ENCODE assay signal across 28 cellular contexts in the genomic region with DNA sequence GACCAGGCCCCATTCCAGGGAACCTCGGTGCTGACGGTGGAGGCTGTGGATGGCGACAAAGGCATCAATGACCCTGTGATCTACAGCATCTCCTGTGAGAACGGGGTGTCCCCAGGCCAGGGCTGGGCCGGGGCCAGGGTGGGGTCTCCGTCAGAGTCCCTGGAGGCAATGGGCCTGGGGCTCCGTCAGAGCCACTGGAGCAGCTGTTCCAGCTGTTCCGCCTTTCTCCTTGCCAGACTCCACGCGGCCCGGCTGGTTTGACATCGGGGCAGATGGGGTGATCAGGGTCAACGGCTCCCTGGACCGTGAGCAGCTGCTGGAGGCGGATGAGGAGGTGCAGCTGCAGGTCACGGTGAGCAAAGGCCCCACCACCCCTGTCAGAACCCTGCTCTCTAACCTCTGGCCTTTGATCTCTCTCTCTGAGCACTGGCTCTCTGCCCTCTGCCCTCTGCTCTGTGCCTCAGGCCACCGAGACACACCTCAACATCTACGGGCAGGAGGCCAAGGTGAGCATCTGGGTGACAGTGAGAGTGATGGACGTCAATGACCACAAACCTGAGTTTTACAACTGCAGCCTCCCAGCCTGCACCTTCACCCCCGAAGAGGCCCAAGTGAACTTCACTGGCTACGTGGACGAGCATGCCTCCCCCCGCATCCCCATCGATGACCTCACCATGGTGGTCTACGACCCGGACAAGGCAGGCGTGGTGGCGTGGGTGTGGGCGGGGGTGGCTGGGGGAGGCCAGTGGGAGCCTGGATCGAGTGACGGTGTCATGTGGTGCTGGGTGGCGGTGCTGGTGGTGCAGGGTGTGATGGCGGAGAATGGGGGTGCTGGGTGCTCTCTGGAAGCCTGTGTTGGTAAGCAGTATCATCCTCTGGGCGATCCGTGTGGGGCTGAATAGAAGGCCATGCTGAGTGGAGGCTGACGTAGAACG. TPM values are rescaled to one million over a fixed set of nuclear protein-coding genes. Genes with fewer than 3 reads are reported as not detected.
"Had no signal": no experiment of that assay in that cellular context is flagged by ENCODE, and none has a peak within 500 bp of the region (broad histone marks: within the 10 kb centered on the region; RNA-seq: fewer than 3 reads in every experiment).

No MANE protein-coding gene starts in this region.

- H3K4me3 ChIP-seq: cardiac muscle cell, MG63, Peyer's patch had no signal

- H3K9me3 Mint-ChIP-seq: activated CD4-positive, alpha-beta T cell treated with anti-CD3 and anti-CD28 coated beads, Interleukin-2, amount 10 ng/mL, durations not matched to agents 24 days and 14 days; activated naive CD4-positive, alpha-beta T cell treated with anti-CD3 and anti-CD28 coated beads for 36 hours; activated T-helper 17 cell treated with anti-CD3 and anti-CD28 coated beads, Interleukin-2, amount 50 U/mL, for 72 hours; T-helper 1 cell treated with Interleukin-12 subunit alpha and Interleukin-12 subunit beta and Interleukin-4 antibody, amounts not matched to agents 30 μg/mL and 1 μg/mL, for 36 hours had no signal

- H3K9me3 ChIP-seq: MG63, Peyer's patch had no signal

- H3K4me1 ChIP-seq: Peyer's patch had no signal

- H3K27me3 ChIP-seq: brain microvascular endothelial cell, cardiac muscle cell, Peyer's patch had no signal

- H3K27me3 Mint-ChIP-seq: activated naive CD8-positive, alpha-beta T cell had no signal

- H3K36me3 Mint-ChIP-seq: activated naive CD8-positive, alpha-beta T cell had no signal

- H3K36me3 ChIP-seq: brain microvascular endothelial cell, cardiac muscle cell, MG63 had no signal

- DNase-seq: activated CD4-positive, alpha-beta T cell treated with anti-CD3 and anti-CD28 coated beads for 1 hour; activated CD4-positive, alpha-beta T cell treated with anti-CD3 and anti-CD28 coated beads, Interleukin-2, amount 10 ng/mL, durations not matched to agents 24 days and 14 days; activated CD4-positive, alpha-beta T cell treated with anti-CD3 and anti-CD28 coated beads, Interleukin-2, amount 50 U/mL, for 48 hours; activated gamma-delta T cell; activated naive CD4-positive, alpha-beta T cell treated with anti-CD3 and anti-CD28 coated beads for 36 hours; activated T-cell treated with anti-CD3 and anti-CD28 coated beads for 4 hours; activated T-cell treated with anti-CD3 and anti-CD28 coated beads, Interleukin-2, amount 50 U/mL, for 48 hours; amygdala; brain microvascular endothelial cell; MG63; MV-4-11; NCI-H1092 treated with DMSO at 0.1 percent for 48 hours; NCI-H1417 treated with DMSO at 0.1 percent for 48 hours; NCI-H1694; NCI-H2029 treated with DMSO at 0.1 percent for 48 hours; NCI-H345; NCI-H510A; NCI-H526 treated with DMSO at 0.1 percent for 48 hours; NCI-H82; Peyer's patch; SHP77 treated with DMSO at 0.1 percent for 48 hours had no signal

- H3K27ac Mint-ChIP-seq: activated CD4-positive, alpha-beta T cell treated with anti-CD3 and anti-CD28 coated beads, Interleukin-2, amount 10 ng/mL, durations not matched to agents 24 days and 14 days; activated naive CD4-positive, alpha-beta T cell treated with anti-CD3 and anti-CD28 coated beads for 36 hours; activated naive CD8-positive, alpha-beta T cell; activated T-helper 17 cell treated with anti-CD3 and anti-CD28 coated beads, Interleukin-2, amount 50 U/mL, for 72 hours; T-helper 1 cell treated with Interleukin-12 subunit alpha and Interleukin-12 subunit beta and Interleukin-4 antibody, amounts not matched to agents 30 μg/mL and 1 μg/mL, for 36 hours had no signal

- H3K4me3 Mint-ChIP-seq: activated CD4-positive, alpha-beta T cell treated with anti-CD3 and anti-CD28 coated beads, Interleukin-2, amount 10 ng/mL, durations not matched to agents 24 days and 14 days; activated naive CD4-positive, alpha-beta T cell treated with anti-CD3 and anti-CD28 coated beads for 36 hours; activated naive CD8-positive, alpha-beta T cell; activated T-helper 17 cell treated with anti-CD3 and anti-CD28 coated beads, Interleukin-2, amount 50 U/mL, for 72 hours; T-helper 1 cell treated with Interleukin-12 subunit alpha and Interleukin-12 subunit beta and Interleukin-4 antibody, amounts not matched to agents 30 μg/mL and 1 μg/mL, for 36 hours had no signal

- H3K27ac ChIP-seq: brain microvascular endothelial cell, cardiac muscle cell, Peyer's patch, RWPE1 had no signal

- H3K4me1 Mint-ChIP-seq: activated T-helper 17 cell treated with anti-CD3 and anti-CD28 coated beads, Interleukin-2, amount 50 U/mL, for 72 hours had no signal

RNA-seq across cellular contexts. Expression of gene CDHR2, which starts 26.6 kb away (rescaled TPM):
- total RNA-seq: SK-MEL-5 had no signal

RNA-seq across cellular contexts. Expression of gene SNCB, which starts 54.6 kb away (rescaled TPM):
- total RNA-seq: activated CD4-positive, alpha-beta T cell treated with anti-CD3 and anti-CD28 coated beads, Interleukin-2, amount 10 ng/mL, durations not matched to agents 24 days and 14 days; activated CD8-positive, alpha-beta memory T cell treated with anti-CD3 and anti-CD28 coated beads for 36 hours; activated naive CD4-positive, alpha-beta T cell treated with anti-CD3 and anti-CD28 coated beads for 36 hours; activated T-helper 17 cell treated with anti-CD3 and anti-CD28 coated beads, Interleukin-2, amount 50 U/mL, for 72 hours; Peyer's patch had no signal

RNA-seq across cellular contexts. Expression of gene EIF4E1B, which starts 54.7 kb away (rescaled TPM):
- total RNA-seq: activated CD4-positive, alpha-beta T cell treated with anti-CD3 and anti-CD28 coated beads, Interleukin-2, amount 10 ng/mL, durations not matched to agents 24 days and 14 days; activated CD8-positive, alpha-beta memory T cell treated with anti-CD3 and anti-CD28 coated beads for 36 hours; activated naive CD4-positive, alpha-beta T cell treated with anti-CD3 and anti-CD28 coated beads for 36 hours; activated T-helper 17 cell treated with anti-CD3 and anti-CD28 coated beads, Interleukin-2, amount 50 U/mL, for 72 hours; cardiac muscle cell; Peyer's patch; SK-MEL-5 had no signal
- polyA plus RNA-seq: cardiac muscle cell had no signal
